16 cellular contexts compared by ENCODE assay signal in genomic region chr17:13813347-13814240, GRCh38.
"Had no signal": no experiment of that assay in that cellular context is flagged by ENCODE, and none has a peak within 500 bp of the region (broad histone marks: within the 10 kb centered on the region; RNA-seq: fewer than 3 reads in every experiment).

No MANE protein-coding gene starts in this region.

- H3K36me3 ChIP-seq: ascending aorta, left ventricle myocardium inferior, right atrium auricular region had no signal

- H3K4me3 ChIP-seq: ascending aorta, left ventricle myocardium inferior, right atrium auricular region, smooth muscle cell had no signal

- H3K4me1 ChIP-seq: ascending aorta, left ventricle myocardium inferior, right atrium auricular region had no signal

- H3K9me3 ChIP-seq: ascending aorta, left ventricle myocardium inferior, right atrium auricular region had no signal

- H3K27me3 ChIP-seq: ascending aorta, right atrium auricular region had no signal

- ATAC-seq: activated naive CD8-positive, alpha-beta T cell treated with anti-CD3 and anti-CD28 coated beads, Interleukin-2, amount 50 U/mL, for 24 hours; natural killer cell; stimulated activated naive CD8-positive, alpha-beta T cell treated with anti-CD3 and anti-CD28 coated beads, Interleukin-15, Interleukin-2, amounts not matched to agents 100 U/mL and 50 U/mL, for 24 hours had no signal

- FAIRE-seq: bronchial epithelial cell, keratinocyte had no signal

- H3K27ac ChIP-seq: ascending aorta, left ventricle myocardium inferior, right atrium auricular region had no signal

- DNase-seq: activated CD4-positive, alpha-beta T cell treated with anti-CD3 and anti-CD28 coated beads, Interleukin-2, amount 10 ng/mL, durations not matched to agents 7 days and 5 days; activated CD4-positive, CD25-positive, alpha-beta regulatory T cell; activated naive CD4-positive, alpha-beta T cell; activated naive CD8-positive, alpha-beta T cell treated with anti-CD3 and anti-CD28 coated beads, Interleukin-2, amount 50 U/mL, for 24 hours; dermis blood vessel endothelial cell; left ventricle myocardium inferior; mesenchymal stem cell; natural killer cell; stimulated activated CD4-positive, alpha-beta T cell treated with anti-CD3 and anti-CD28 coated beads, Interleukin-4, amount 100 ng/mL, for 4 hours; stimulated activated CD8-positive, alpha-beta memory T cell treated with anti-CD3 and anti-CD28 coated beads, Interleukin-4, amount 100 ng/mL, for 48 hours; stimulated activated naive CD8-positive, alpha-beta T cell treated with anti-CD3 and anti-CD28 coated beads, Interleukin-15, Interleukin-2, amounts not matched to agents 100 U/mL and 50 U/mL, for 24 hours had no signal

- H3K4me2 ChIP-seq: smooth muscle cell had no signal
